Comparison of ENCODE assay signal across 15 cellular contexts in the genomic region with DNA sequence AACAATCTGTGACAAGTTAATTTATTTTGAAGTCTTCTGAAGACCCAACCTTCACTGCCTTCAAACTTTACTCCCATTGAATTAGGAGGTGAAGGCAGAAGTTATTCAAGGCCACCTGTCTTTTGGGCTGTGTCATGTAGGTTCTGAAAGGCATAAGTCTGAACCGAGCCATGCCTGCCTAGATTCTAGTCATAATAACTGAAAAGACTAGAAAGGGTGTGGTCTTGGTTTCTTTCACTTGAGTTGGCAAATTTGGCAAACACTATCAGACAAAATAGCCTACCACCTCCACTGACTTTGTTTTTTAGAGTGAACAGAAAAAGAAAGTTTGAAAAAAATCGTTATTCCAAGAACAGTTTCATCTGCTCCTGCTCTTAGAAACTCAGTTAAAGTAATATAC. TPM values are rescaled to one million over a fixed set of nuclear protein-coding genes. Genes with fewer than 3 reads are reported as not detected.
DNase-seq lines count a peak whose midpoint lies in the region; ATAC-seq and TF ChIP-seq lines count a peak whose summit lies in the region.
"Had no signal": no experiment of that assay in that cellular context is flagged by ENCODE, and none has a peak within 500 bp of the region (broad histone marks: within the 10 kb centered on the region; RNA-seq: fewer than 3 reads in every experiment).

No MANE protein-coding gene starts in this region.

- no peak overlapping the region for H2BK15ac ChIP-seq in mesendoderm (replicated peaks; ENCODE audit: low read depth)

- no peak overlapping the region for H3K27ac Mint-ChIP-seq in activated T-helper 17 cell treated with anti-CD3 and anti-CD28 coated beads, Interleukin-2, amount 50 U/mL, for 72 hours
- H3K27ac Mint-ChIP-seq in progenitor cell of endocrine pancreas (no peak overlapping the region), nephron progenitor cell (no peak overlapping the region)
- H3K27ac Mint-ChIP-seq: GM23338 had no signal

- H2BK5ac ChIP-seq in mesendoderm (ENCODE audit: low read length) = no peak overlapping the region

- no CpG with 5 or more reads among the region's 2 CpGs for WGBS in mesendoderm (ENCODE audit: extremely low coverage, insufficient coverage, low lambda C conversion rate)

- H3K4me2 ChIP-seq in KMS-11 (peak overlapping the region; percentile 18), mesendoderm (ENCODE audit: low read length) (no peak overlapping the region)
- H3K4me2 ChIP-seq: GM23338 had no signal

- no peak overlapping the region for H2BK120ac ChIP-seq in mesendoderm (ENCODE audit: low read depth, low read length)

- no peak overlapping the region for H3K9ac ChIP-seq in KMS-11
- no peak overlapping the region for H3K9ac ChIP-seq in mesendoderm (ENCODE audit: low read length)

- H3K56ac ChIP-seq in mesendoderm (ENCODE audit: low read length) = no peak overlapping the region

- no peaks in the 10 kb centered on the region for H3K79me1 ChIP-seq in mesendoderm (ENCODE audit: low read length)

- H3K4me3 ChIP-seq in KMS-11 (IDR thresholded peaks at IDR 0.05; ENCODE audit: insufficient read depth, low read depth, low read length) = no peak overlapping the region
- no peak overlapping the region for H3K4me3 ChIP-seq in mesendoderm (ENCODE audit: low read length)
- H3K4me3 ChIP-seq: GM23338 had no signal

- H3K27ac ChIP-seq in KMS-11 (peak overlapping the region; percentile 21; the same call in 1 of the 2 replicates), mesendoderm (ENCODE audit: low read depth, low read length) (no peak overlapping the region)

- peaks cover 26% of the 10 kb centered on the region for H3K4me1 ChIP-seq in KMS-11 (ENCODE audit: low read depth, poor library complexity, severe bottlenecking)
- H3K4me1 ChIP-seq in mesendoderm (ENCODE audit: control insufficient read depth, low read depth, low read length) = no peaks in the 10 kb centered on the region

- TF ChIP-seq CTCF in KMS-11 (conservative IDR thresholded peaks at IDR 0.05; ENCODE audit: low read depth, low read length) (no peak), progenitor cell of endocrine pancreas (IDR thresholded peaks at IDR 0.05; ENCODE audit: unreplicated experiment) (no peak), nephron progenitor cell (IDR thresholded peaks at IDR 0.05) (no peak)

- no peak overlapping the region for H3K23ac ChIP-seq in mesendoderm (ENCODE audit: low read length)

- no peak overlapping the region for H3K4me3 Mint-ChIP-seq in activated T-helper 17 cell treated with anti-CD3 and anti-CD28 coated beads, Interleukin-2, amount 50 U/mL, for 72 hours
- H3K4me3 Mint-ChIP-seq in progenitor cell of endocrine pancreas (ENCODE audit: low read depth) = no peak overlapping the region
- H3K4me3 Mint-ChIP-seq in nephron progenitor cell = no peak overlapping the region
- H3K4me3 Mint-ChIP-seq: CD4-positive, CD25-positive, alpha-beta regulatory T cell; GM23338; H9 had no signal

- peaks cover 14% of the 10 kb centered on the region for H3K4me1 Mint-ChIP-seq in activated T-helper 17 cell treated with anti-CD3 and anti-CD28 coated beads, Interleukin-2, amount 50 U/mL, for 72 hours
- H3K4me1 Mint-ChIP-seq in progenitor cell of endocrine pancreas (ENCODE audit: low read depth) (no peaks in the 10 kb centered on the region), nephron progenitor cell (peaks cover 5% of the 10 kb centered on the region)

- no peaks in the 10 kb centered on the region for H3K27me3 ChIP-seq in KMS-11 (ENCODE audit: insufficient read depth, low read depth)
- H3K27me3 ChIP-seq in mesendoderm (ENCODE audit: insufficient read depth, low read length, poor library complexity) = no peaks in the 10 kb centered on the region

- H3K27me3 Mint-ChIP-seq in activated T-helper 17 cell treated with anti-CD3 and anti-CD28 coated beads, Interleukin-2, amount 50 U/mL, for 72 hours = no peaks in the 10 kb centered on the region
- no peaks in the 10 kb centered on the region for H3K27me3 Mint-ChIP-seq in progenitor cell of endocrine pancreas
- peaks cover 3% of the 10 kb centered on the region for H3K27me3 Mint-ChIP-seq in nephron progenitor cell (ENCODE audit: low read depth, poor library complexity)
- H3K27me3 Mint-ChIP-seq: CD4-positive, CD25-positive, alpha-beta regulatory T cell; CD8-positive, alpha-beta memory T cell had no signal

- no peak overlapping the region for H4K8ac ChIP-seq in mesendoderm (ENCODE audit: low read depth, low read length)

- H3K18ac ChIP-seq in mesendoderm (ENCODE audit: low read length) = no peak overlapping the region

- DNase-seq in M059J (ENCODE audit: low read depth) = peak; percentile 7
- no peak for DNase-seq in progenitor cell of endocrine pancreas (ENCODE audit: low spot score, unreplicated experiment)
- DNase-seq in nephron progenitor cell = no peak
- DNase-seq in mesendoderm = no peak
- DNase-seq: C1 segment of cervical spinal cord; CD8-positive, alpha-beta memory T cell; DMS 273 treated with DMSO at 0.1 percent for 48 hours; DMS79; GDM1; H9 had no signal

- ATAC-seq in activated T-helper 17 cell treated with anti-CD3 and anti-CD28 coated beads, Interleukin-2, amount 50 U/mL, for 72 hours (replicated peaks) = peak; percentile 40
- ATAC-seq: GM23338, HCT116 had no signal

- no peak overlapping the region for H2AK5ac ChIP-seq in mesendoderm (ENCODE audit: low read length)

- H3K4ac ChIP-seq in mesendoderm (ENCODE audit: low read depth, low read length) = no peak overlapping the region

- no peaks in the 10 kb centered on the region for H3K9me3 Mint-ChIP-seq in activated T-helper 17 cell treated with anti-CD3 and anti-CD28 coated beads, Interleukin-2, amount 50 U/mL, for 72 hours
- H3K9me3 Mint-ChIP-seq in progenitor cell of endocrine pancreas (ENCODE audit: low read depth) (peaks cover 4% of the 10 kb centered on the region), nephron progenitor cell (peaks cover 4% of the 10 kb centered on the region)
- H3K9me3 Mint-ChIP-seq: GM23338, H9 had no signal

- H3K36me3 ChIP-seq in KMS-11 (ENCODE audit: insufficient read depth) (0 out of 2 replicates have a peak, but pooled peaks cover 3% of the 10 kb centered on the region), mesendoderm (ENCODE audit: control insufficient read depth, insufficient read depth, low read length) (no peaks in the 10 kb centered on the region)

- peaks cover 54% of the 10 kb centered on the region for H3K79me2 ChIP-seq in KMS-11 (ENCODE audit: insufficient read depth, low read depth)
- peaks cover 13% of the 10 kb centered on the region for H3K79me2 ChIP-seq in mesendoderm (ENCODE audit: control insufficient read depth, insufficient read depth, low read length)

- no peak overlapping the region for H2AFZ ChIP-seq in KMS-11 (ENCODE audit: low read depth)
- H2AFZ ChIP-seq: GM23338 had no signal

- H4K5ac ChIP-seq in mesendoderm (ENCODE audit: low read length) = no peak overlapping the region

- no peaks in the 10 kb centered on the region for H4K20me1 ChIP-seq in KMS-11 (ENCODE audit: insufficient read depth)

- H3K36me3 Mint-ChIP-seq in activated T-helper 17 cell treated with anti-CD3 and anti-CD28 coated beads, Interleukin-2, amount 50 U/mL, for 72 hours (ENCODE audit: low read depth) = peaks cover 61% of the 10 kb centered on the region
- H3K36me3 Mint-ChIP-seq in progenitor cell of endocrine pancreas (ENCODE audit: insufficient read depth) = peaks cover 20% of the 10 kb centered on the region
- H3K36me3 Mint-ChIP-seq in nephron progenitor cell (ENCODE audit: low read depth) = peaks cover 57% of the 10 kb centered on the region

RNA-seq across cellular contexts. Expression of gene PPM1B, which starts 38.4 kb away (rescaled TPM):
- total RNA-seq in M059J (2014; rRNA removed; shearing (Covaris generic)) = 32.2 and 33.1 TPM in 2 replicates
- 10 to 100 TPM; 36.3 to 38.9 TPM for total RNA-seq in activated T-helper 17 cell treated with anti-CD3 and anti-CD28 coated beads, Interleukin-2, amount 50 U/mL, for 72 hours
- total RNA-seq in progenitor cell of endocrine pancreas = 57.8 and 60.8 TPM in 2 replicates
- polyA plus RNA-seq in mesendoderm (2013, experiment 1 of 2) = 39.7 TPM
- polyA plus RNA-seq in mesendoderm (2013, experiment 2 of 2) = 42.3 TPM
